8 cellular contexts compared by ENCODE assay signal in the genomic region with DNA sequence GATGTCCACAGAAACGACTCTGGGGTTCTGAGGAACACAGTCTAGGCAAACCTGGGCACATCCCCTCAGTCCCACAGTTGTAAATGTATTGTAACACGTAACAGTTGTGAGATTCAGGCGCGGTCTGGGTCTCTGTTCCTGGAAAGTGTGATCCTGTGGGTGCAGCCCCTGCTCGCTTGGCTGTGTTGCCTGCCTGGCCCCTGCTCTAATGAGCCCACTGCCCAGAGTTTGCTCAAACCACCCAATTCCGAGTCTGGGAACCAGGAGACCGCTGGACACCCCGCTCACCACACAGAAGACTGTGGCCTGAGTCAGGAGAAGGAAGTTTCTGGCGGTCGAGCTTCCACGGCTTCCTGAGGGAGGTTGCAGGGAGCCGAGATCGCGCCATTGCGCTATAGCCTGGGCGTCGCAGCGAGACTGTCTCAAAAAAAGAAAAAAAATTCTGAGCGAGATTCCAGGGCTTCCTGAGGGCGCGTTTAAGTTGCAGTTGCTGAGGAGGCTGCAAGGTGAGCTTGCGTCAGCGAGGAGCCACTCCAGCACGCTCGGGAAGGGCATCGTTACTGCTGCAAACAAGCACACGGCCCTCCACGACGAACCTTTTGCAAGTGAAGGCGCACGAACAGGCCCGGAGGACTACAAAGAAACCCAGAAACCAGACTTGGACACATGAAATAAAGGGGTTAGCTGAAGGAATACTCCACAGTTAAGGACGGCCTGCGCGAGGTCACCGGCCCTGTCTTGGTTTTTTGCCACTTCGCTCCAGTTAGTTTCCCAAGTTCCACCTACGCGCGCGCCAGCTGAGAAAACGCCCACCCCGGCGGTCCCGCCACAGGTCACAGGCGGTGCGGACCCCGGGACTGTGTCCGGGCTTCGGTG. TPM values are rescaled to one million over a fixed set of nuclear protein-coding genes. Genes with fewer than 3 reads are reported as not detected.
DNase-seq lines count a peak whose midpoint lies in the region; ATAC-seq and TF ChIP-seq lines count a peak whose summit lies in the region.

No MANE protein-coding gene starts in this region.

- H3K27ac ChIP-seq in BLaER1 (peak overlapping the region; percentile 99), right atrium auricular region (peak overlapping the region in 1 of 2 donors; percentile 17)

- POLR2A ChIA-PET in activated CD8-positive, alpha-beta T cell treated with anti-CD3 and anti-CD28 coated beads, Interleukin-2, amount 10 ng/mL, durations not matched to agents 7 days and 5 days (lab: Charles Lee) = interaction anchor here (0.6 to 1.4 kb wide), 11 partner anchors 12 to 314 kb away, joined by 3 to 8 read pairs (median 4); partner anchors contain the start of genes MCM3AP and YBEY

- peak overlapping the region; percentile 85 for H3K27ac Mint-ChIP-seq in HFFc6
- H3K27ac Mint-ChIP-seq in activated CD8-positive, alpha-beta T cell treated with anti-CD3 and anti-CD28 coated beads, Interleukin-2, amount 10 ng/mL, durations not matched to agents 7 days and 5 days = peak overlapping the region; percentile 99

- peaks cover 31% of the 10 kb centered on the region for H3K36me3 ChIP-seq in BLaER1
- peaks cover 4% of the 10 kb centered on the region for H3K36me3 ChIP-seq in right atrium auricular region
- peaks cover 4% of the 10 kb centered on the region for H3K36me3 ChIP-seq in skeletal muscle satellite cell (ENCODE audit: insufficient read depth, low read length)

- peak; percentile 46 for DNase-seq in HFFc6
- DNase-seq in activated CD8-positive, alpha-beta T cell treated with anti-CD3 and anti-CD28 coated beads, Interleukin-2, amount 10 ng/mL, durations not matched to agents 7 days and 5 days = peak; percentile 41
- no peak for DNase-seq in right atrium auricular region (ENCODE audit: low spot score)
- DNase-seq in midbrain (lab: John Stamatoyannopoulos, UW) = no peak

- H3K4me3 ChIP-seq in BLaER1 = peak overlapping the region; percentile 97
- H3K4me3 ChIP-seq in right atrium auricular region = peak overlapping the region; percentile 96 to 100
- peak overlapping the region; percentile 99 for H3K4me3 ChIP-seq in skeletal muscle satellite cell (ENCODE audit: low read length)

- no peaks in the 10 kb centered on the region; the same call in 1 of the 2 replicates for H3K27me3 Mint-ChIP-seq in HFFc6 (ENCODE audit: insufficient read depth)
- H3K27me3 Mint-ChIP-seq in activated CD8-positive, alpha-beta T cell treated with anti-CD3 and anti-CD28 coated beads, Interleukin-2, amount 10 ng/mL, durations not matched to agents 7 days and 5 days (ENCODE audit: low read depth) = no peaks in the 10 kb centered on the region

- H3K9me3 ChIP-seq in BLaER1 (no peaks in the 10 kb centered on the region), right atrium auricular region (no peaks in the 10 kb centered on the region), skeletal muscle satellite cell (replicated peaks; ENCODE audit: low read length) (no peaks in the 10 kb centered on the region)

- H3K4me2 ChIP-seq in BLaER1 (peak overlapping the region; percentile 97), skeletal muscle satellite cell (ENCODE audit: low read length) (peak overlapping the region; percentile 98)

- peaks cover 42% of the 10 kb centered on the region for H3K4me1 Mint-ChIP-seq in HFFc6 (ENCODE audit: low read depth)
- H3K4me1 Mint-ChIP-seq in activated CD8-positive, alpha-beta T cell treated with anti-CD3 and anti-CD28 coated beads, Interleukin-2, amount 10 ng/mL, durations not matched to agents 7 days and 5 days (ENCODE audit: low read depth) = peaks cover 45% of the 10 kb centered on the region

- H3K9ac ChIP-seq in BLaER1 (peak overlapping the region; percentile 99), skeletal muscle satellite cell (ENCODE audit: low read depth, low read length) (peak overlapping the region; percentile 93)

- H3K4me3 Mint-ChIP-seq in HFFc6 = peak overlapping the region; percentile 94
- H3K4me3 Mint-ChIP-seq in activated CD8-positive, alpha-beta T cell treated with anti-CD3 and anti-CD28 coated beads, Interleukin-2, amount 10 ng/mL, durations not matched to agents 7 days and 5 days = peak overlapping the region; percentile 96

- no peak for ATAC-seq in activated CD8-positive, alpha-beta T cell treated with anti-CD3 and anti-CD28 coated beads, Interleukin-2, amount 10 ng/mL, durations not matched to agents 7 days and 5 days
- ATAC-seq in GM19351 (IDR thresholded peaks at IDR 0.05; ENCODE audit: unreplicated experiment) (no peak), GM18909 (IDR thresholded peaks at IDR 0.05; ENCODE audit: poor library complexity, unreplicated experiment) (no peak)

- peaks cover 14% of the 10 kb centered on the region; the same call in 1 of the 2 replicates for H3K36me3 Mint-ChIP-seq in HFFc6 (ENCODE audit: low read depth)
- peaks cover 60% of the 10 kb centered on the region for H3K36me3 Mint-ChIP-seq in activated CD8-positive, alpha-beta T cell treated with anti-CD3 and anti-CD28 coated beads, Interleukin-2, amount 10 ng/mL, durations not matched to agents 7 days and 5 days (ENCODE audit: low read depth)

- H3K27me3 ChIP-seq in BLaER1 (no peaks in the 10 kb centered on the region), right atrium auricular region (no peaks in the 10 kb centered on the region), skeletal muscle satellite cell (ENCODE audit: control insufficient read depth, insufficient read depth, low read length) (no peaks in the 10 kb centered on the region)

- H3K4me1 ChIP-seq in BLaER1 = peaks cover 51% of the 10 kb centered on the region
- peaks cover 0 to 29% of the 10 kb centered on the region in 2 donors for H3K4me1 ChIP-seq in right atrium auricular region
- H3K4me1 ChIP-seq in skeletal muscle satellite cell (ENCODE audit: control insufficient read depth, insufficient read depth, low read length) = peaks cover 33% of the 10 kb centered on the region

- no peaks in the 10 kb centered on the region for H3K9me3 Mint-ChIP-seq in HFFc6
- no peaks in the 10 kb centered on the region for H3K9me3 Mint-ChIP-seq in activated CD8-positive, alpha-beta T cell treated with anti-CD3 and anti-CD28 coated beads, Interleukin-2, amount 10 ng/mL, durations not matched to agents 7 days and 5 days (ENCODE audit: insufficient read depth)

- H4K20me1 ChIP-seq in BLaER1 = peaks cover 73% of the 10 kb centered on the region

- TF ChIP-seq CTCF in HFFc6 (IDR thresholded peaks at IDR 0.05) (no peak), right atrium auricular region (IDR thresholded peaks at IDR 0.05) (no peak)

- CTCF ChIA-PET in activated CD8-positive, alpha-beta T cell treated with anti-CD3 and anti-CD28 coated beads, Interleukin-2, amount 10 ng/mL, durations not matched to agents 7 days and 5 days (lab: Charles Lee) = interaction anchor here (0.7 kb wide), 1 partner anchor 179 kb away, joined by 3 read pairs; no protein-coding TSS in a partner anchor

RNA-seq across cellular contexts. Expression of gene C21orf58, which starts 1.1 kb away (rescaled TPM):
- 1 to 10 TPM; 5.2 to 7.7 (median 7.1) TPM for total RNA-seq in HFFc6 (2021; fragmentation: NEBNext Ultra II Directional; extraction: Animal tissue kit (Norgen Biotek cat#: 25700))
- 10 to 100 TPM; 59.0 to 65.4 TPM for total RNA-seq in activated CD8-positive, alpha-beta T cell treated with anti-CD3 and anti-CD28 coated beads, Interleukin-2, amount 10 ng/mL, durations not matched to agents 7 days and 5 days
- under 1 TPM; 0.31 to 0.74 TPM for total RNA-seq in right atrium auricular region
- total RNA-seq in skeletal muscle satellite cell (2012; rRNA removed) = 5.0 and 5.6 TPM in 2 replicates

RNA-seq across cellular contexts. Expression of gene PCNT, which starts 1.4 kb away (rescaled TPM):
- total RNA-seq in HFFc6 (2021; fragmentation: NEBNext Ultra II Directional; extraction: Animal tissue kit (Norgen Biotek cat#: 25700)) = 10 to 100 TPM; 23.2 to 26.9 (median 25.5) TPM
- 10 to 100 TPM; 89.0 to 98.8 TPM for total RNA-seq in activated CD8-positive, alpha-beta T cell treated with anti-CD3 and anti-CD28 coated beads, Interleukin-2, amount 10 ng/mL, durations not matched to agents 7 days and 5 days
- 10 to 100 TPM; 31.7 to 40.3 TPM for total RNA-seq in right atrium auricular region
- total RNA-seq in skeletal muscle satellite cell (2012; rRNA removed) = 16.2 and 21.2 TPM in 2 replicates

RNA-seq across cellular contexts. Expression of gene YBEY, which starts 36.4 kb away (rescaled TPM):
- total RNA-seq in HFFc6 (2021; fragmentation: NEBNext Ultra II Directional; extraction: Animal tissue kit (Norgen Biotek cat#: 25700)) = 10 to 100 TPM; 12.5 to 16.0 (median 15.5) TPM
- 10 to 100 TPM; 13.4 to 15.2 TPM for total RNA-seq in activated CD8-positive, alpha-beta T cell treated with anti-CD3 and anti-CD28 coated beads, Interleukin-2, amount 10 ng/mL, durations not matched to agents 7 days and 5 days
- total RNA-seq in right atrium auricular region = 10 to 100 TPM; 11.0 to 22.1 TPM
- total RNA-seq in skeletal muscle satellite cell (2012; rRNA removed) = 17.2 and 19.0 TPM in 2 replicates

RNA-seq across cellular contexts. Expression of gene MCM3AP, which starts 37.2 kb away (rescaled TPM):
- total RNA-seq in HFFc6 (2021; fragmentation: NEBNext Ultra II Directional; extraction: Animal tissue kit (Norgen Biotek cat#: 25700)) = 10 to 100 TPM; 85.7 to 91.8 (median 86.9) TPM
- total RNA-seq in activated CD8-positive, alpha-beta T cell treated with anti-CD3 and anti-CD28 coated beads, Interleukin-2, amount 10 ng/mL, durations not matched to agents 7 days and 5 days = 100 to 1,000 TPM; 106 to 113 TPM
- 10 to 100 TPM; 35.7 to 45.4 TPM for total RNA-seq in right atrium auricular region
- 57.8 and 107 TPM in 2 replicates for total RNA-seq in skeletal muscle satellite cell (2012; rRNA removed)

Comparison
In these comparisons a context has a peak if more than half of its experiments do, and no peak if none do; other contexts are left out.
1. DNase-seq: peak in HFFc6 (single experiment) and activated CD8-positive, alpha-beta T cell treated with anti-CD3 and anti-CD28 coated beads, Interleukin-2, amount 10 ng/mL, durations not matched to agents 7 days and 5 days (single experiment); none in right atrium auricular region (single experiment) and midbrain (single experiment).
2. RNA of gene C21orf58, which starts 1.1 kb away (total RNA-seq): 59.0 to 65.4 TPM in activated CD8-positive, alpha-beta T cell treated with anti-CD3 and anti-CD28 coated beads, Interleukin-2, amount 10 ng/mL, durations not matched to agents 7 days and 5 days; 5.2 to 7.7 TPM in HFFc6 and 0.31 to 0.74 TPM in right atrium auricular region; every median in the first group is over 4 times any median in the second.
3. Peak in every context shown above with its lines, with median percentiles within 50 percentile points of each other: H3K4me3 ChIP-seq.